8 cellular contexts compared by ENCODE assay signal in genomic region chr12:6452908-6453630, GRCh38. TPM values are rescaled to one million over a fixed set of nuclear protein-coding genes. Genes with fewer than 3 reads are reported as not detected.
DNase-seq lines count a peak whose midpoint lies in the region; ATAC-seq and TF ChIP-seq lines count a peak whose summit lies in the region.

No MANE protein-coding gene starts in this region.

- H3K27me3 ChIP-seq in HUES64 (ENCODE audit: insufficient read depth, low read length) (no peaks in the 10 kb centered on the region), mammary epithelial cell (ENCODE audit: insufficient read depth, low read length) (no peaks in the 10 kb centered on the region)

- WGBS in HUES64: 91% methylated on average over 18 of the region's 18 CpGs
- WGBS in mammary epithelial cell (ENCODE audit: low coverage, missing lambda C conversion rate): 53% methylated on average over 14 of the region's 18 CpGs
- WGBS in mesodermal cell (ENCODE audit: insufficient coverage in 2 of 2), 2 experiments: 94% methylated on average over 16 to 17 of the region's 18 CpGs

- no TSS peak for BruUV-seq in mammary epithelial cell (replicated peaks; lab: Mats Ljungman, UMichigan)

- TF ChIP-seq CTCF in 22Rv1 (IDR thresholded peaks at IDR 0.05): no peak
- TF ChIP-seq CTCF in mammary epithelial cell (conservative IDR thresholded peaks at IDR 0.05 in 1 of 2, IDR thresholded peaks at IDR 0.05 in 1 of 2; ENCODE audit: extremely low read depth in 1 of 2, insufficient read depth in 1 of 2, low read depth in 1 of 2, low read length in 2 of 2): no peak
- TF ChIP-seq CTCF in omental fat pad (IDR thresholded peaks at IDR 0.05): no peak

- H3K27ac ChIP-seq in 22Rv1 (peak overlapping the region; percentile 98), HUES64 (ENCODE audit: low read depth, low read length) (no peak overlapping the region), mammary epithelial cell (ENCODE audit: insufficient read depth, low read depth, low read length) (no peak overlapping the region), mesodermal cell (ENCODE audit: low read depth, low read length, severe bottlenecking) (peak overlapping the region; percentile 83)

- ATAC-seq in omental fat pad (ENCODE audit: low FRiP score): no peak

- H3K4me2 ChIP-seq in mammary epithelial cell (ENCODE audit: insufficient read depth, low read depth, low read length): peak overlapping the region; percentile 98

- H3K4me3 ChIP-seq in HUES64 (ENCODE audit: low read length) (no peak overlapping the region), mammary epithelial cell (replicated peaks in 1 of 3; ENCODE audit: insufficient read depth in 1 of 3, low read depth in 2 of 3, low read length in 3 of 3) (peak overlapping the region in 2 of 3 experiments; percentile 61 to 80), mesodermal cell (ENCODE audit: extremely low read depth, insufficient read depth, low read length, poor library complexity, severe bottlenecking) (no peak overlapping the region)

- H3K79me2 ChIP-seq in mammary epithelial cell (ENCODE audit: insufficient read depth, low read length): no peaks in the 10 kb centered on the region

- H3K36me3 ChIP-seq in HUES64 (ENCODE audit: insufficient read depth, low read length) (no peaks in the 10 kb centered on the region), mammary epithelial cell (ENCODE audit: insufficient read depth, low read length) (no peaks in the 10 kb centered on the region), mesodermal cell (ENCODE audit: control insufficient read depth, insufficient read depth, low read length) (no peaks in the 10 kb centered on the region)

- peak overlapping the region; percentile 97 for H2AFZ ChIP-seq in mammary epithelial cell (ENCODE audit: low read depth, low read length)

- dilution Hi-C loops in mammary epithelial cell (cut with HindIII; ENCODE audit: low sequenced_read_pairs): no loop called here

- H3K9me3 ChIP-seq in HUES64 (ENCODE audit: insufficient read depth, low read depth, low read length): no peaks in the 10 kb centered on the region
- H3K9me3 ChIP-seq in mammary epithelial cell (replicated peaks; ENCODE audit: insufficient read depth, low read length): no peaks in the 10 kb centered on the region
- H3K9me3 ChIP-seq in mesodermal cell (ENCODE audit: control insufficient read depth, low read length): no peaks in the 10 kb centered on the region

- CTCF ChIA-PET in mammary epithelial cell (lab: Charles Lee; ENCODE audit: low non-redundant PET): no interaction called here

- in situ Hi-C loops in mammary epithelial cell (cut with MboI; ENCODE audit: low sequenced_read_pairs in 2 of 2): no loop called here

- H4K20me1 ChIP-seq in mammary epithelial cell (ENCODE audit: insufficient read depth, low read length): no peaks in the 10 kb centered on the region

- 0 out of 2 replicates have a peak overlapping the region, but pooled peaks have one; percentile 65 for H3K9ac ChIP-seq in HUES64 (ENCODE audit: low read depth, low read length)
- H3K9ac ChIP-seq in mammary epithelial cell (ENCODE audit: insufficient read depth, low read length): no peak overlapping the region

- no peak for DNase-seq in mammary epithelial cell
- DNase-seq in HPDE6-E6E7 (ENCODE audit: extremely low spot score): no peak
- DNase-seq in SHP77 treated with DMSO at 0.1 percent for 48 hours (lab: John Stamatoyannopoulos, UW): no peak
- no peak for DNase-seq in COLO829 (ENCODE audit: low spot score)
- DNase-seq in omental fat pad (ENCODE audit: low spot score): no peak

- H3K4me1 ChIP-seq in HUES64 (ENCODE audit: insufficient read depth, low read length) (peaks cover 38% of the 10 kb centered on the region), mammary epithelial cell (ENCODE audit: insufficient read depth, low read length) (peaks cover 23% of the 10 kb centered on the region), mesodermal cell (ENCODE audit: control insufficient read depth, insufficient read depth, low read length, poor library complexity, severe bottlenecking) (peaks cover 17% of the 10 kb centered on the region)

- intact Hi-C loops in mammary epithelial cell (cut with micrococcal nuclease): no loop called here

RNA-seq across cellular contexts. Expression of gene TAPBPL, which starts 1.2 kb away (rescaled TPM):
- 0.55 TPM for polyA plus RNA-seq in HUES64 (2013, experiment 1 of 2)
- 0.63 TPM for polyA plus RNA-seq in HUES64 (2013, experiment 2 of 2)
- total RNA-seq in mammary epithelial cell: 1 to 10 TPM; 4.0 to 5.0 TPM
- 7.3 TPM for polyA plus RNA-seq in mammary epithelial cell
- polyA minus RNA-seq in mammary epithelial cell: 52.6 TPM
- 1.4 TPM for polyA plus RNA-seq in mesodermal cell (2013, experiment 1 of 2)
- 1.3 TPM for polyA plus RNA-seq in mesodermal cell (2013, experiment 2 of 2)
- total RNA-seq in omental fat pad: 10 to 100 TPM; 16.3 to 26.0 (median 18.5) TPM

RNA-seq across cellular contexts. Expression of gene CD27, which starts 8.3 kb away (rescaled TPM):
- not detected for polyA plus RNA-seq in HUES64 (2013, experiment 1 of 2)
- polyA plus RNA-seq in HUES64 (2013, experiment 2 of 2): not detected
- total RNA-seq in mammary epithelial cell (not detected), omental fat pad (under 1 TPM in 3 of 4 donors, not detected in 1; 0.50 to 0.96 (median 0.65) TPM)
- polyA plus RNA-seq in mammary epithelial cell: not detected
- polyA minus RNA-seq in mammary epithelial cell: not detected
- polyA plus RNA-seq in mesodermal cell (2013, experiment 1 of 2): not detected
- polyA plus RNA-seq in mesodermal cell (2013, experiment 2 of 2): not detected

RNA-seq across cellular contexts. Expression of gene VAMP1, which starts 17.4 kb away (rescaled TPM):
- 7.7 TPM for polyA plus RNA-seq in HUES64 (2013, experiment 1 of 2)
- polyA plus RNA-seq in HUES64 (2013, experiment 2 of 2): 11.1 TPM
- total RNA-seq in mammary epithelial cell (1 to 10 TPM; 2.1 to 5.0 TPM), omental fat pad (1 to 10 TPM; 4.2 to 9.6 (median 6.2) TPM)
- polyA plus RNA-seq in mammary epithelial cell: 5.8 TPM
- 2.4 TPM for polyA minus RNA-seq in mammary epithelial cell
- polyA plus RNA-seq in mesodermal cell (2013, experiment 1 of 2): 8.1 TPM
- 9.9 TPM for polyA plus RNA-seq in mesodermal cell (2013, experiment 2 of 2)

RNA-seq across cellular contexts. Expression of gene MRPL51, which starts 40.0 kb away (rescaled TPM):
- 233 TPM for polyA plus RNA-seq in HUES64 (2013, experiment 1 of 2)
- 231 TPM for polyA plus RNA-seq in HUES64 (2013, experiment 2 of 2)
- 100 to 1,000 TPM in 1 of 2 donors, 10 to 100 TPM in 1; 51.7 to 192 TPM for total RNA-seq in mammary epithelial cell
- polyA plus RNA-seq in mammary epithelial cell: 124 TPM
- 18.7 TPM for polyA minus RNA-seq in mammary epithelial cell
- polyA plus RNA-seq in mesodermal cell (2013, experiment 1 of 2): 259 TPM
- polyA plus RNA-seq in mesodermal cell (2013, experiment 2 of 2): 255 TPM
- 100 to 1,000 TPM in 1 of 4 donors, 10 to 100 TPM in 3; 44.1 to 118 (median 67.8) TPM for total RNA-seq in omental fat pad

RNA-seq across cellular contexts. Expression of gene NCAPD2, which starts 40.8 kb away (rescaled TPM):
- 66.6 TPM for polyA plus RNA-seq in HUES64 (2013, experiment 1 of 2)
- polyA plus RNA-seq in HUES64 (2013, experiment 2 of 2): 80.5 TPM
- total RNA-seq in mammary epithelial cell: 10 to 100 TPM; 17.8 to 53.7 TPM
- 60.4 TPM for polyA plus RNA-seq in mammary epithelial cell
- 156 TPM for polyA minus RNA-seq in mammary epithelial cell
- polyA plus RNA-seq in mesodermal cell (2013, experiment 1 of 2): 98.3 TPM
- polyA plus RNA-seq in mesodermal cell (2013, experiment 2 of 2): 88.4 TPM
- 10 to 100 TPM; 10.6 to 36.3 (median 20.7) TPM for total RNA-seq in omental fat pad

Comparison
In these comparisons a context has a peak if more than half of its experiments do, and no peak if none do; other contexts are left out.
1. H3K27ac ChIP-seq: peak in 22Rv1 (single experiment) and mesodermal cell (single experiment); none in HUES64 (single experiment) and mammary epithelial cell (single experiment).
2. H3K4me3 ChIP-seq: peak in mammary epithelial cell (2 of 3); none in HUES64 (single experiment) and mesodermal cell (single experiment).